In the genomic region with DNA sequence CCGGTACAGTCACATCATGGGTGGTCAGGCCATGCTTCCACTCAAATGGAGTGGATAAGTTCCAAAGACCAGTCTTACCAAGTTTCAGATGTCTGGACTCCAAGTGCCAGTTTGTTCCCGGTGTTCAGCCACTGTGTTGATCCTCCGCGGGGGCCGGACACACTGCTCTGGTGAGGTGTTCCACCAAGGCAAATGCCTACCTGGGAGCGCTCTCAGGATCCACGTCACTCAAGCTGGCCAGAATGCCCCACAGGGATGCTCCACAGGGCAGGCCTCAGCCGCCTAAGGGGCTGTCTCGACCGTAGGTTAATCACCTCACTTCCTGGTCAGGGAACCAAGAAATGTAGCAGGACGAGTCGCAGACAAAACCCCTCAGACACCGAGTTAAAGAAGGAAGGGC, we compare ENCODE assay signal across 3 cellular contexts.
"Had no signal": no experiment of that assay in that cellular context is flagged by ENCODE, and none has a peak within 500 bp of the region (broad histone marks: within the 10 kb centered on the region; RNA-seq: fewer than 3 reads in every experiment).

No MANE protein-coding gene starts in this region.

- H3K4me3 ChIP-seq: GM12878 had no signal

- ATAC-seq: GM12878 had no signal

- DNase-seq: GDM1, GF-D8 had no signal
